ENCODE assay signal across 35 cellular contexts in the genomic region with DNA sequence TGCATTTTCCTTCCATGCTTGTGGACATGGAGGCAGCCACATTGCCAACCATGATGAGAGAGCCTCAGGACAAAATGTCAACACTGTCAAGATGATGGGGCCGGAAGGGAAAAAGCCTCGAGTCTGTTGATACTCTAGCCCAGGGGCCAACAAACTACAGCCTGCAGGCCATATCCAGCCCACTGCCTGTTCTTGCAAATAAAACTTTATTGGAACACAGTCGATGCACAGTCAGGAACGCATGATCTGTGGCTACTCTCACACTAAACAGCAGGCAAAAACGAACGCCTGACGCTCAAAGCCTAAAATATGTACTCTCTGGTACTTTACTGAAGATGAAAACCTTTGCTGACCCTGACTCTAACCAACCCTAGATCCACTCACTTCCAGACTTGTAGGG.
"Had no signal": no experiment of that assay in that cellular context is flagged by ENCODE, and none has a peak within 500 bp of the region (broad histone marks: within the 10 kb centered on the region; RNA-seq: fewer than 3 reads in every experiment).

No MANE protein-coding gene starts in this region.

- H3K27me3 ChIP-seq: adrenal gland, body of pancreas, brain microvascular endothelial cell, breast epithelium had no signal

- FAIRE-seq: astrocyte, TTC549 had no signal

- DNase-seq: activated B cell treated with CpG ODN at 0.5 μM for 24 hours; activated CD4-positive, alpha-beta memory T cell treated with anti-CD3 and anti-CD28 coated beads for 36 hours; activated CD4-positive, alpha-beta T cell treated with anti-CD3 and anti-CD28 coated beads for 4 hours; activated CD4-positive, alpha-beta T cell treated with anti-CD3 and anti-CD28 coated beads, Interleukin-2, amount 10 ng/mL, durations not matched to agents 24 days and 14 days; activated CD4-positive, alpha-beta T cell treated with anti-CD3 and anti-CD28 coated beads, Interleukin-2, amount 50 U/mL, for 1 hour; activated CD4-positive, alpha-beta T cell treated with anti-CD3 and anti-CD28 coated beads, Interleukin-2, amount 50 U/mL, for 4 hours; activated CD4-positive, CD25-positive, alpha-beta regulatory T cell treated with anti-CD3 and anti-CD28 coated beads, Interleukin-2, amount 50 U/mL, for 72 hours; activated CD8-positive, alpha-beta memory T cell treated with anti-CD3 and anti-CD28 coated beads, Interleukin-2, amount 50 U/mL, for 4 hours; activated CD8-positive, alpha-beta T cell treated with anti-CD3 and anti-CD28 coated beads for 36 hours; activated effector memory CD4-positive, alpha-beta T cell treated with anti-CD3 and anti-CD28 coated beads, Interleukin-2, amount 50 U/mL, for 16 hours; activated gamma-delta T cell treated with Interleukin-2 at 50 U/mL for 16 hours; activated naive CD4-positive, alpha-beta T cell; activated naive CD4-positive, alpha-beta T cell treated with anti-CD3 and anti-CD28 coated beads for 36 hours; activated naive CD4-positive, alpha-beta T cell treated with anti-CD3 and anti-CD28 coated beads, Interleukin-2, amount 50 U/mL, for 16 hours; activated naive CD8-positive, alpha-beta T cell treated with anti-CD3 and anti-CD28 coated beads for 36 hours; activated T-cell treated with anti-CD3 and anti-CD28 coated beads for 4 hours; activated T-cell treated with anti-CD3 and anti-CD28 coated beads, Interleukin-2, amount 50 U/mL, for 1 hour; activated T-cell treated with anti-CD3 and anti-CD28 coated beads, Interleukin-2, amount 50 U/mL, for 4 hours; activated T-cell treated with anti-CD3 and anti-CD28 coated beads, Interleukin-2, amount 50 U/mL, for 72 hours; adrenal gland; amniotic stem cell; aorta; body of pancreas; brain microvascular endothelial cell; caudate nucleus; cerebellar nuclear complex; T-helper 1 cell; T-helper 2 cell; T-helper 9 cell had no signal

- H3K27ac ChIP-seq: adrenal gland, body of pancreas, brain microvascular endothelial cell, VCaP had no signal

- H3K4me1 ChIP-seq: adrenal gland, breast epithelium had no signal

- H3K9me3 ChIP-seq: adrenal gland, body of pancreas, breast epithelium had no signal

- H3K36me3 ChIP-seq: adrenal gland, brain microvascular endothelial cell, breast epithelium had no signal

- H3K4me3 ChIP-seq: adrenal gland, body of pancreas, breast epithelium had no signal

- ATAC-seq: activated CD8-positive, alpha-beta T cell treated with anti-CD3 and anti-CD28 coated beads for 36 hours; activated naive CD4-positive, alpha-beta T cell treated with anti-CD3 and anti-CD28 coated beads, Interleukin-2, amount 50 U/mL, for 72 hours; activated T-cell treated with anti-CD3 and anti-CD28 coated beads, Interleukin-2, amount 50 U/mL, for 4 hours; activated T-cell treated with anti-CD3 and anti-CD28 coated beads, Interleukin-2, amount 50 U/mL, for 72 hours; activated T-helper 17 cell treated with anti-CD3 and anti-CD28 coated beads, Interleukin-2, amount 50 U/mL, for 72 hours; body of pancreas had no signal
